1 cellular context compared by ENCODE assay signal in the genomic region with DNA sequence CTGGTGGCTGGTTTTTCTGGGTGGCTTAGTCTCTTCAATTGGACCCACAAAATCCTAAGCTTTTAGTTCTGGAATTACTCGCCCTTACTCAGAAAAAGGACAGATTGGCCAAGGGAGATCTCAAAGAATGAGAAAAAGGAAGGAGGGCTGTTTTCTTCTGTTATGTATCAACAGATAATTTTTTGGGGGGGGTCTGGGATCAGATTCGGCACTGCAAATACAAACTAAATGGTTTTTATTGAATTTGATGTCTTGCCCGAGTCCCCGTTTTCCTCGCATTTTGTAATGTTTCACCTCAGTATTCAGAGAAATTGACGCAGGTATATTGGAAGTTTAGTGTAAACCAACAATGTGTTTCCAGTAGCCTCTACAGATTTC.
TF ChIP-seq lines count a peak whose summit lies in the region.

No MANE protein-coding gene starts in this region.

TF ChIP-seq in HepG2, 621 proteins besides CTCF, POLR2A, EP300 and RAD21:
- TF ChIP-seq ZSCAN22 (CRISPR knock-in tag; IDR thresholded peaks at IDR 0.05) (0 out of 2 replicates have a peak, but pooled peaks have one; percentile 31), TOPORS (CRISPR knock-in tag; IDR thresholded peaks at IDR 0.05) (0 out of 2 replicates have a peak, but pooled peaks have one; percentile 2), ZNF614 (CRISPR knock-in tag; IDR thresholded peaks at IDR 0.05; ENCODE audit: borderline replicate concordance) (no peak)
